In the genomic region with DNA sequence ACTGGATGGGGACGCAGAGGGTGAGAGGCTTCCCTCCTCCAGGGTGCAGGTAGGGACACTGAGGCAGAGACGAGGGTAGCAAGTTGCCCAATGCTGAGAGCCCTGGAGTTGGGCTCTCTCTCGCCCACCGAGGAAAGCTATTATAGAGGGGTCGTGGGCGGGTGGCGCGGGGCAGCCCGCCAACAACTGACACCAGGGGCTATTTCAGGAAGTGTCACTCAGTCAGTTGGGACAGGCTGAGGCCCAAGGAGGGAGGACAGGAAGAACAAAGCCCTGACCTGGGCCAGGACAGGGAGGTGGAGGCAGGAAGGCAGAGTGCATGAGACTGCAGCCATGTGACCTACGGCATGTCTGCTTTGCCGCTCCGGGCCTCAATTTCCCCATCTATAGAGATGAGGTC, we compare ENCODE assay signal across 16 cellular contexts. TPM values are rescaled to one million over a fixed set of nuclear protein-coding genes. Genes with fewer than 3 reads are reported as not detected.
"Had no signal": no experiment of that assay in that cellular context is flagged by ENCODE, and none has a peak within 500 bp of the region (broad histone marks: within the 10 kb centered on the region; RNA-seq: fewer than 3 reads in every experiment).

No MANE protein-coding gene starts in this region.

- H2AFZ ChIP-seq: hepatocyte had no signal

- H3K4me2 ChIP-seq: hepatocyte had no signal

- FAIRE-seq: endothelial cell of umbilical vein, pancreas had no signal

- H3K27me3 ChIP-seq: ascending aorta, hepatocyte, pancreas, vagina had no signal

- ATAC-seq: gastrocnemius medialis, pancreas, WTC11 had no signal

- DNase-seq: activated CD4-positive, alpha-beta T cell treated with anti-CD3 and anti-CD28 coated beads, Interleukin-2, amount 10 ng/mL, durations not matched to agents 24 days and 14 days; activated naive CD4-positive, alpha-beta T cell; central memory CD4-positive, alpha-beta T cell; effector CD4-positive, alpha-beta T cell; gastrocnemius medialis; nephron progenitor cell; pancreas had no signal

- H3K79me2 ChIP-seq: hepatocyte had no signal

- H3K27ac ChIP-seq: ascending aorta, coronary artery, gastrocnemius medialis, hepatocyte, pancreas, vagina had no signal

- H3K27ac Mint-ChIP-seq: activated CD4-positive, alpha-beta T cell treated with anti-CD3 and anti-CD28 coated beads, Interleukin-2, amount 10 ng/mL, durations not matched to agents 24 days and 14 days; activated T-helper 1 cell treated with anti-CD3 and anti-CD28 coated beads, Interleukin-12 subunit alpha, Interleukin-12 subunit beta, Interleukin-2, Interleukin-4 antibody, amounts not matched to agents 30 ng/mL and 10 ng/mL and 1 ng/mL, durations not matched to agents 14 hours and 24 hours and 36 hours; nephron progenitor cell; T-helper 1 cell treated with Interleukin-12 subunit alpha and Interleukin-12 subunit beta and Interleukin-4 antibody, amounts not matched to agents 30 μg/mL and 1 μg/mL, for 36 hours; WTC11 had no signal

- H3K36me3 ChIP-seq: ascending aorta, gastrocnemius medialis, pancreas had no signal

- H3K4me1 Mint-ChIP-seq: activated CD4-positive, alpha-beta T cell treated with anti-CD3 and anti-CD28 coated beads, Interleukin-2, amount 10 ng/mL, durations not matched to agents 24 days and 14 days had no signal

- H3K4me1 ChIP-seq: ascending aorta, gastrocnemius medialis, pancreas had no signal

- H3K4me3 ChIP-seq: ascending aorta, coronary artery, gastrocnemius medialis, hepatocyte, pancreas, vagina had no signal

- H3K4me3 Mint-ChIP-seq: activated CD4-positive, alpha-beta T cell treated with anti-CD3 and anti-CD28 coated beads, Interleukin-2, amount 10 ng/mL, durations not matched to agents 24 days and 14 days; activated T-helper 1 cell treated with anti-CD3 and anti-CD28 coated beads, Interleukin-12 subunit alpha, Interleukin-12 subunit beta, Interleukin-2, Interleukin-4 antibody, amounts not matched to agents 30 ng/mL and 10 ng/mL and 1 ng/mL, durations not matched to agents 14 hours and 24 hours and 36 hours; nephron progenitor cell; T-helper 1 cell treated with Interleukin-12 subunit alpha and Interleukin-12 subunit beta and Interleukin-4 antibody, amounts not matched to agents 30 μg/mL and 1 μg/mL, for 36 hours; WTC11 had no signal

- H3K9me3 ChIP-seq: pancreas had no signal

RNA-seq across cellular contexts. Expression of gene TINCR, which starts 29.9 kb away (rescaled TPM):
- total RNA-seq: ascending aorta, endothelial cell of umbilical vein, skeletal muscle tissue had no signal
